8 cellular contexts compared by ENCODE assay signal in the genomic region with DNA sequence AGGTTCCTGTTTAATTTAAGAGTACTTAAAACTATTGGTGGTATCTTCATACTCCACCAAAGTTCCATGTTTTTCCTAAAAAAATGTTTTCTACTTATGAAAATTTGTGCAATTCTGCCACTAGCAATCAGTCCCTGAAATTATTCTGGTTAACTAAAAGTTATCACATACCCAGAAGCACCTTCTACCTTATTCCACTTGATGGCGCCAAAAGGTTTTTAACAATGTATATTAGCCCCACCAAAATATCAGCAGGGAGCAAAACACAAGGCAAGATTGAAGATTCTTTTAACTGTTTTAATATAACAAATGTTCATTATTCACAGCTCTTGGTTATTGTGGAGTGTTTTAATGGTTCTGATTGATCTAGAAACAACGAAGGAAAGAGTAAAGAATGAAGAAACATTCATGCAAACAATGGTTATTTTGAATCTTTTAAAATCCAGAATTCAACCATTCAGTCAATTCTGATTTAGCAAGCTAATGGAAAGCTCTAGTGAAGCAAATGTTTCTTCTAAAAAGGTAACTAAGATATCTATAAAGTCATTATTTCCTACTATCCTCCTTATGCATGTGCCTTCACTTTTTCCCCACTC.
DNase-seq lines count a peak whose midpoint lies in the region; ATAC-seq and FAIRE-seq lines count a peak whose summit lies in the region.

No MANE protein-coding gene starts in this region.

- peak; percentile 96 for FAIRE-seq in endometrium (lab: Jason Lieb, UNC)

- ATAC-seq in GM21367 (IDR thresholded peaks at IDR 0.05; ENCODE audit: unreplicated experiment) = peak; percentile 77
- no peak for ATAC-seq in GM21825 (IDR thresholded peaks at IDR 0.05; ENCODE audit: unreplicated experiment)

- peak; percentile 8 for DNase-seq in activated CD4-positive, alpha-beta T cell treated with anti-CD3 and anti-CD28 coated beads for 48 hours
- DNase-seq in activated CD4-positive, alpha-beta T cell treated with anti-CD3 and anti-CD28 coated beads for 1 hour = no peak
- DNase-seq in Kasumi-1 (lab: John Stamatoyannopoulos, UW) (peak; percentile 65 to 80), SK-N-DZ (ENCODE audit: low spot score) (peak; percentile 21), midbrain (lab: John Stamatoyannopoulos, UW) (peak; percentile 73)
